In the genomic region with DNA sequence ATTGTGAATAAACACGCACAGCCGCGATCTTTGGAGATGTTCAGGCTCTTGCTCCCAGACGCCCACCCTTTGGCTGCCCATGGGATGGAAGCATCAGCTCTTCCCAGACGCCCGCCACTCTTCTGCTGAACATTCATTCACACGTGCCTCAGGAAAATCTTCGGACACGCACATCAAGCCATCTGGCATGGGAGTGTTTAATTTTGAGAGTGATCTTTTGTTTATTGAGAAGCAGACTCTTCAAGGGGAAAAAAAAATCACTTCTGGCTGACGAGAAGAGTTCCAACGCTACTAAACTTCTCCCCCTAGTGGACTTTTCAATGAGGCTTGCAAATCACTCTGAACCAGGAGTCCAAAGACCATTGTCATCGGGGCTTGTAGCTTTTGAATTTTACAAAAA, we compare ENCODE assay signal across 9 cellular contexts.
DNase-seq lines count a peak whose midpoint lies in the region; ATAC-seq and TF ChIP-seq lines count a peak whose summit lies in the region.
"Had no signal": no experiment of that assay in that cellular context is flagged by ENCODE, and none has a peak within 500 bp of the region (broad histone marks: within the 10 kb centered on the region; RNA-seq: fewer than 3 reads in every experiment).

No MANE protein-coding gene starts in this region.

- peaks cover 6 to 8% of the 10 kb centered on the region in 2 experiments; a peak in 4 of 5 replicates for H3K9me3 Mint-ChIP-seq in H9
- H3K9me3 Mint-ChIP-seq in progenitor cell of endocrine pancreas (ENCODE audit: low read depth) = peaks cover 11% of the 10 kb centered on the region
- H3K9me3 Mint-ChIP-seq in activated naive CD4-positive, alpha-beta T cell treated with anti-CD3 and anti-CD28 coated beads, Interleukin-2, amount 50 U/mL, for 72 hours = peaks cover 6 to 10% of the 10 kb centered on the region in 2 donors

- H2BK120ac ChIP-seq in H9 (ENCODE audit: low read depth, low read length, poor library complexity, severe bottlenecking) = no peak overlapping the region

- H4K91ac ChIP-seq in H9 (ENCODE audit: insufficient read length, low read depth, low read length) = no peak overlapping the region

- no peak overlapping the region for H3K56ac ChIP-seq in H9 (ENCODE audit: insufficient read length, low read depth, low read length)

- no peaks in the 10 kb centered on the region for H3K27me3 ChIP-seq in H9 (ENCODE audit: insufficient read depth, low read length)
- H3K27me3 ChIP-seq: pancreas had no signal

- H3K4ac ChIP-seq in H9 (ENCODE audit: low read depth, low read length) = no peak overlapping the region

- no peak overlapping the region for H2BK5ac ChIP-seq in H9 (ENCODE audit: insufficient read length, low read length)

- no peak overlapping the region for H2BK20ac ChIP-seq in H9 (ENCODE audit: low read depth, low read length, poor library complexity, severe bottlenecking)

- no peaks in the 10 kb centered on the region for H3K9me3 ChIP-seq in H9 (ENCODE audit: control insufficient read depth, low read depth, low read length)
- H3K9me3 ChIP-seq: pancreas had no signal

- no peaks in the 10 kb centered on the region for H4K20me1 ChIP-seq in H9 (ENCODE audit: control insufficient read depth, insufficient read depth, insufficient read length)

- H2AFZ ChIP-seq in H9 (ENCODE audit: low read length) = no peak overlapping the region

- no peak for ATAC-seq in activated naive CD4-positive, alpha-beta T cell treated with anti-CD3 and anti-CD28 coated beads, Interleukin-2, amount 50 U/mL, for 72 hours
- no peak for ATAC-seq in HG03565 (IDR thresholded peaks at IDR 0.05; ENCODE audit: unreplicated experiment)

- H3T11ph ChIP-seq in H9 (ENCODE audit: low read length) = no peak overlapping the region

- peaks cover 4 to 14% of the 10 kb centered on the region in 2 experiments for H3K4me1 Mint-ChIP-seq in H9
- no peaks in the 10 kb centered on the region for H3K4me1 Mint-ChIP-seq in progenitor cell of endocrine pancreas (ENCODE audit: low read depth)
- H3K4me1 Mint-ChIP-seq: activated B cell treated with CpG ODN at 0.5 μM for 24 hours had no signal

- H2AK5ac ChIP-seq in H9 (ENCODE audit: insufficient read length, low read length) = no peak overlapping the region

- H3K4me1 ChIP-seq in H9 (ENCODE audit: insufficient read depth, low read length) = no peaks in the 10 kb centered on the region; the same call in 1 of the 2 replicates
- H3K4me1 ChIP-seq: pancreas had no signal

- H4K8ac ChIP-seq in H9 (replicated peaks; ENCODE audit: insufficient read length, low read depth, low read length) = no peak overlapping the region

- H3K23ac ChIP-seq in H9 (ENCODE audit: insufficient read length, low read depth, low read length) = no peak overlapping the region

- H3K23me2 ChIP-seq in H9 (ENCODE audit: insufficient read length, low read depth, low read length, poor library complexity, severe bottlenecking) = no peaks in the 10 kb centered on the region

- no peak overlapping the region for H2BK15ac ChIP-seq in H9 (ENCODE audit: low read depth, low read length)

- peaks cover 0 to 8% (median 0%) of the 10 kb centered on the region in 3 experiments; a peak in 3 of 7 replicates for H3K36me3 Mint-ChIP-seq in H9 (ENCODE audit: insufficient read depth in 1 of 3, low read depth in 3 of 3)
- no peaks in the 10 kb centered on the region for H3K36me3 Mint-ChIP-seq in progenitor cell of endocrine pancreas (ENCODE audit: insufficient read depth)
- peaks cover 0 to 8% of the 10 kb centered on the region in 2 donors for H3K36me3 Mint-ChIP-seq in activated naive CD4-positive, alpha-beta T cell treated with anti-CD3 and anti-CD28 coated beads, Interleukin-2, amount 50 U/mL, for 72 hours

- H3K79me2 ChIP-seq in H9 (ENCODE audit: insufficient read depth, low read length) = no peaks in the 10 kb centered on the region; the same call in 1 of the 2 replicates

- no peak overlapping the region for H3K14ac ChIP-seq in H9 (ENCODE audit: insufficient read depth, low read length)

- H3K4me2 ChIP-seq in H9 (ENCODE audit: insufficient read depth, insufficient read length, low read length) = no peak overlapping the region

- DNase-seq in H9 (peak; percentile 34), NCI-H526 treated with DMSO at 0.1 percent for 48 hours (lab: John Stamatoyannopoulos, UW) (peak; percentile 9), dermis microvascular lymphatic vessel endothelial cell (ENCODE audit: low read depth in 2 of 2) (peak; percentile 54 to 76), progenitor cell of endocrine pancreas (ENCODE audit: low spot score, unreplicated experiment) (no peak)
- DNase-seq in NK-92 treated with Interleukin-12 subunit alpha and Interleukin-12 subunit beta, amount 100 ng/mL, for 24 hours (lab: John Stamatoyannopoulos, UW) = no peak
- no peak for DNase-seq in activated naive CD4-positive, alpha-beta T cell treated with anti-CD3 and anti-CD28 coated beads, Interleukin-2, amount 50 U/mL, for 72 hours (ENCODE audit: low spot score in 2 of 2)
- DNase-seq: activated B cell treated with CpG ODN at 0.5 μM for 24 hours, pancreas had no signal

- H4K5ac ChIP-seq in H9 (ENCODE audit: insufficient read length, low read depth, low read length) = no peak overlapping the region

- H3K79me1 ChIP-seq in H9 (ENCODE audit: insufficient read depth, low read depth, low read length, poor library complexity, severe bottlenecking) = no peaks in the 10 kb centered on the region

- H3K27ac Mint-ChIP-seq in H9 = no peak overlapping the region; a peak in 1 of 7 replicates
- no peak overlapping the region for H3K27ac Mint-ChIP-seq in progenitor cell of endocrine pancreas
- no peak overlapping the region for H3K27ac Mint-ChIP-seq in activated naive CD4-positive, alpha-beta T cell treated with anti-CD3 and anti-CD28 coated beads, Interleukin-2, amount 50 U/mL, for 72 hours
- H3K27ac Mint-ChIP-seq: activated B cell treated with CpG ODN at 0.5 μM for 24 hours had no signal

- H3K4me3 Mint-ChIP-seq in H9 (no peak overlapping the region), progenitor cell of endocrine pancreas (ENCODE audit: low read depth) (no peak overlapping the region)
- H3K4me3 Mint-ChIP-seq: activated B cell treated with CpG ODN at 0.5 μM for 24 hours had no signal

- TF ChIP-seq CTCF in H9 (conservative IDR thresholded peaks at IDR 0.05) (peak; percentile 70), progenitor cell of endocrine pancreas (IDR thresholded peaks at IDR 0.05; ENCODE audit: unreplicated experiment) (peak; percentile 65)

- H3K9ac ChIP-seq in H9 (ENCODE audit: extremely low read depth, insufficient read length, low read length) = no peak overlapping the region

- no CpG with 5 or more reads among the region's 12 CpGs for WGBS in H9 (ENCODE audit: extremely low coverage, insufficient read length, low lambda C conversion rate)

- H3K27ac ChIP-seq in H9 (ENCODE audit: insufficient read length, low read depth, low read length) = no peak overlapping the region
- H3K27ac ChIP-seq: pancreas had no signal

- H3K27me3 Mint-ChIP-seq in H9 (ENCODE audit: low read depth) = peaks cover 1% of the 10 kb centered on the region
- H3K27me3 Mint-ChIP-seq in progenitor cell of endocrine pancreas = peaks cover 10% of the 10 kb centered on the region

- H2BK12ac ChIP-seq in H9 (ENCODE audit: insufficient read length, low read depth, low read length) = no peak overlapping the region

- H3K18ac ChIP-seq in H9 (ENCODE audit: insufficient read length, low read depth, low read length) = no peak overlapping the region

Comparison
In these comparisons a context has a peak if more than half of its experiments do, and no peak if none do; other contexts are left out.
1. DNase-seq: peak in H9 (single experiment), NCI-H526 treated with DMSO at 0.1 percent for 48 hours (single experiment) and dermis microvascular lymphatic vessel endothelial cell (2 of 2); none in progenitor cell of endocrine pancreas (single experiment), NK-92 treated with Interleukin-12 subunit alpha and Interleukin-12 subunit beta, amount 100 ng/mL, for 24 hours (single experiment) and activated naive CD4-positive, alpha-beta T cell treated with anti-CD3 and anti-CD28 coated beads, Interleukin-2, amount 50 U/mL, for 72 hours (0 of 2).